ENCODE assay signal across 9 cellular contexts in genomic region chr17:77382966-77383612, GRCh38.
DNase-seq lines count a peak whose midpoint lies in the region; ATAC-seq and TF ChIP-seq lines count a peak whose summit lies in the region.
"Had no signal": no experiment of that assay in that cellular context is flagged by ENCODE, and none has a peak within 500 bp of the region (broad histone marks: within the 10 kb centered on the region; RNA-seq: fewer than 3 reads in every experiment).

No MANE protein-coding gene starts in this region.

- in situ Hi-C loops in GM23248 (cut with MboI) = no loop called here

- peak overlapping the region; percentile 57 for H3K27ac Mint-ChIP-seq in stimulated activated memory B cell treated with anti-CD40 and anti-IgM and Interleukin-4, amounts not matched to agents 10 μg/mL and 1 μg/mL and 100 μg/mL, for 72 hours

- peaks cover 99% of the 10 kb centered on the region for H3K79me2 ChIP-seq in GM23248 (ENCODE audit: insufficient read depth)

- H2AFZ ChIP-seq in GM23248 = no peak overlapping the region

- intact Hi-C loops in left ventricle myocardium superior (cut with micrococcal nuclease) = no loop called here

- H4K20me1 ChIP-seq in GM23248 (ENCODE audit: insufficient read depth) = no peaks in the 10 kb centered on the region

- no peaks in the 10 kb centered on the region for H3K9me2 ChIP-seq in GM23248 (ENCODE audit: insufficient read depth)

- ATAC-seq in left ventricle myocardium superior = peak; percentile 9
- no peak for ATAC-seq in stimulated activated memory B cell treated with anti-CD40 and anti-IgM and Interleukin-4, amounts not matched to agents 10 μg/mL and 1 μg/mL and 100 μg/mL, for 72 hours

- CTCF ChIA-PET in RWPE1 (lab: Yijun Ruan, JAX) = interaction anchor here (0.7 kb wide), 1 partner anchor 135 kb away, joined by 4 read pairs; no protein-coding TSS in a partner anchor

- no peaks in the 10 kb centered on the region for H3K36me3 Mint-ChIP-seq in stimulated activated memory B cell treated with anti-CD40 and anti-IgM and Interleukin-4, amounts not matched to agents 10 μg/mL and 1 μg/mL and 100 μg/mL, for 72 hours

- peak overlapping the region; percentile 50; the same call in 1 of the 2 replicates for H3K9ac ChIP-seq in GM23248

- POLR2A ChIA-PET in RWPE1 (lab: Yijun Ruan, JAX; ENCODE audit: low non-redundant PET) = no interaction called here

- H3K4me1 ChIP-seq in GM23248 (ENCODE audit: insufficient read depth) = peaks cover 49% of the 10 kb centered on the region

- no peak overlapping the region for H3K4me3 ChIP-seq in GM23248

- no peaks in the 10 kb centered on the region for H3K9me3 Mint-ChIP-seq in stimulated activated memory B cell treated with anti-CD40 and anti-IgM and Interleukin-4, amounts not matched to agents 10 μg/mL and 1 μg/mL and 100 μg/mL, for 72 hours

- WGBS in GM23248 (ENCODE audit: low coverage in 1 of 2, low lambda C conversion rate in 2 of 2, missing lambda C conversion rate in 2 of 2), 2 experiments = 47 to 53% methylated on average over 8 of the region's 8 CpGs

- H3K4me1 Mint-ChIP-seq in stimulated activated memory B cell treated with anti-CD40 and anti-IgM and Interleukin-4, amounts not matched to agents 10 μg/mL and 1 μg/mL and 100 μg/mL, for 72 hours = peaks cover 48% of the 10 kb centered on the region

- peak overlapping the region; percentile 27 for H3K4me2 ChIP-seq in GM23248 (ENCODE audit: unreplicated experiment)

- H3F3A ChIP-seq in GM23248 (ENCODE audit: insufficient read depth) = peaks cover 11% of the 10 kb centered on the region; the same call in 1 of the 2 replicates

- H3K36me3 ChIP-seq in GM23248 (ENCODE audit: low read depth) = no peaks in the 10 kb centered on the region

- H3K4me3 Mint-ChIP-seq in stimulated activated memory B cell treated with anti-CD40 and anti-IgM and Interleukin-4, amounts not matched to agents 10 μg/mL and 1 μg/mL and 100 μg/mL, for 72 hours = no peak overlapping the region

- peak overlapping the region; percentile 58 for H3K27ac ChIP-seq in GM23248
- H3K27ac ChIP-seq in RWPE1 = peak overlapping the region; percentile 73

- no peak for TF ChIP-seq CTCF in RWPE1 (conservative IDR thresholded peaks at IDR 0.05; ENCODE audit: low read depth)

- no peaks in the 10 kb centered on the region for H3K27me3 Mint-ChIP-seq in stimulated activated memory B cell treated with anti-CD40 and anti-IgM and Interleukin-4, amounts not matched to agents 10 μg/mL and 1 μg/mL and 100 μg/mL, for 72 hours

- DNase-seq in GM23248 = peak; percentile 61
- DNase-seq in RWPE1 (ENCODE audit: low spot score) = no peak
- no peak for DNase-seq in left ventricle myocardium superior
- no peak for DNase-seq in NOMO-1 treated with DMSO at 0.1 percent for 48 hours (lab: John Stamatoyannopoulos, UW; ENCODE audit: unreplicated experiment)
- no peak for DNase-seq in cortex of kidney (lab: John Stamatoyannopoulos, UW)
- DNase-seq in stimulated activated CD4-positive, alpha-beta T cell treated with anti-CD3 and anti-CD28 coated beads, Interleukin-4, amount 100 ng/mL, for 4 hours = no peak
- DNase-seq: MV-4-11; stimulated activated CD4-positive, alpha-beta T cell treated with anti-CD3 and anti-CD28 coated beads, Interleukin-2, amount 100 ng/mL, for 48 hours had no signal

- H3K9me3 ChIP-seq in GM23248 (ENCODE audit: low read depth) = no peaks in the 10 kb centered on the region

- no peaks in the 10 kb centered on the region for H3K27me3 ChIP-seq in GM23248 (replicated peaks; ENCODE audit: insufficient read depth)
